13 cellular contexts compared by ENCODE assay signal in the genomic region with DNA sequence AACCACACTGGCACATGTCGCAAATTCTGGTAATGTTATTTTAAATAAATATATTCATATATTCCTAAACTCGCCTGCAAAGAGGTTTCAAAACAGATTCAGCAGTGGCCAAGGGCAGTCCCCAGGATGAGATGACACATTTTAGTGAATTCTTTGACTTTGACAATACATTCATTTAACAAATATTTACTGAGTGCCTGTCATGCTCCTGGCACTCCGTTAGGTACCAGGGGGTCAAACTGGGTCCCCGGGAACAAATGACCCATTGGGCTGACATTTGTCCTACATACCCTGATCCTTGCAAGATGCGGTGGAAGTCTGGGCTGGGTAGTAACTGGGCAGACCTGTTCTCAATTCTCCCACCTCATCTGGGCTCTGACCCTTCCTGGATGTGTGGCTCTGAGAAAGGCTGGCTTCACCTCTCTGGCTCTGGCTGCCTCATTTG.
A peak's percentile ranks its signal among the peaks of the same experiment; 100 is the strongest.
DNase-seq lines count a peak whose midpoint lies in the region; ATAC-seq and TF ChIP-seq lines count a peak whose summit lies in the region.
"Had no signal": no experiment of that assay in that cellular context is flagged by ENCODE, and none has a peak within 500 bp of the region (broad histone marks: within the 10 kb centered on the region; RNA-seq: fewer than 3 reads in every experiment).

No MANE protein-coding gene starts in this region.

- H3K4me1 ChIP-seq in PC-9 (replicated peaks; ENCODE audit: insufficient read depth) (peaks cover 67% of the 10 kb centered on the region), mucosa of descending colon (ENCODE audit: low read depth) (no peaks in the 10 kb centered on the region)
- H3K4me1 ChIP-seq: prostate gland had no signal

- H3K79me2 ChIP-seq in PC-9 (ENCODE audit: low read depth) = peaks cover 57% of the 10 kb centered on the region

- peak overlapping the region; percentile 74 for H3K27ac Mint-ChIP-seq in activated naive CD4-positive, alpha-beta T cell treated with anti-CD3 and anti-CD28 coated beads for 36 hours
- peak overlapping the region; percentile 36 for H3K27ac Mint-ChIP-seq in type B pancreatic cell

- peak overlapping the region; percentile 56 for H3K4me2 ChIP-seq in PC-9

- peaks cover 87% of the 10 kb centered on the region for H3K4me1 Mint-ChIP-seq in activated naive CD4-positive, alpha-beta T cell treated with anti-CD3 and anti-CD28 coated beads for 36 hours (ENCODE audit: low read depth)
- peaks cover 45% of the 10 kb centered on the region for H3K4me1 Mint-ChIP-seq in type B pancreatic cell (ENCODE audit: unreplicated experiment)

- CTCF ChIA-PET in activated naive CD4-positive, alpha-beta T cell treated with anti-CD3 and anti-CD28 coated beads for 36 hours (lab: Charles Lee) = no interaction called here
- CTCF ChIA-PET in PC-9 (lab: Charles Lee) = no interaction called here

- H3K27me3 Mint-ChIP-seq in activated naive CD4-positive, alpha-beta T cell treated with anti-CD3 and anti-CD28 coated beads for 36 hours (ENCODE audit: low read depth) = no peaks in the 10 kb centered on the region
- no peaks in the 10 kb centered on the region for H3K27me3 Mint-ChIP-seq in type B pancreatic cell

- H2AFZ ChIP-seq in PC-9 = no peak overlapping the region

- peak; percentile 68 for DNase-seq in activated naive CD4-positive, alpha-beta T cell treated with anti-CD3 and anti-CD28 coated beads for 36 hours
- DNase-seq in activated naive CD4-positive, alpha-beta T cell treated with Interleukin-2 at 50 U/mL for 16 hours = no peak
- DNase-seq in PC-9 = peak; percentile 70 to 98
- no peak for DNase-seq in dorsolateral prefrontal cortex
- no peak for DNase-seq in type B pancreatic cell (ENCODE audit: extremely low spot score, unreplicated experiment)
- DNase-seq in NK-92 treated with Interleukin-12 subunit alpha and Interleukin-12 subunit beta, amount 100 ng/mL, for 24 hours (lab: John Stamatoyannopoulos, UW) = no peak
- DNase-seq in HT-29 (ENCODE audit: low spot score) = no peak
- no peak for DNase-seq in mucosa of descending colon
- DNase-seq: NCI-H146, SHP77, T-helper 2 cell had no signal

- H3K27ac ChIP-seq in PC-9 (peak overlapping the region; percentile 74), dorsolateral prefrontal cortex (peak overlapping the region in 44 of 59 donors; percentile 7 to 89 (median 49))
- H3K27ac ChIP-seq: prostate gland, vagina had no signal

- no peak for ATAC-seq in mucosa of descending colon

- peaks cover 20% of the 10 kb centered on the region for H3F3A ChIP-seq in PC-9 (ENCODE audit: insufficient read depth, low read depth)

- H3K27me3 ChIP-seq in PC-9 (ENCODE audit: insufficient read depth, low read depth) (no peaks in the 10 kb centered on the region), dorsolateral prefrontal cortex (no peaks in the 10 kb centered on the region)
- H3K27me3 ChIP-seq: vagina had no signal

- no TSS peak for BruUV-seq in PC-9 (replicated peaks; lab: Mats Ljungman, UMichigan)

- H3K4me3 Mint-ChIP-seq in activated naive CD4-positive, alpha-beta T cell treated with anti-CD3 and anti-CD28 coated beads for 36 hours = no peak overlapping the region
- H3K4me3 Mint-ChIP-seq in type B pancreatic cell = no peak overlapping the region

- H3K36me3 Mint-ChIP-seq in activated naive CD4-positive, alpha-beta T cell treated with anti-CD3 and anti-CD28 coated beads for 36 hours (ENCODE audit: low read depth) = peaks cover 23% of the 10 kb centered on the region
- peaks cover 15% of the 10 kb centered on the region for H3K36me3 Mint-ChIP-seq in type B pancreatic cell

- intact Hi-C loops in activated naive CD4-positive, alpha-beta T cell treated with anti-CD3 and anti-CD28 coated beads for 36 hours (cut with micrococcal nuclease) = loop anchor here (1.0 kb wide), 1 partner anchor 48 kb away; no protein-coding TSS in a partner anchor
- intact Hi-C loops in PC-9 (cut with micrococcal nuclease; ENCODE audit: unreplicated experiment) = loop anchor here (2.0 to 5.0 kb wide), 3 partner anchors 74 to 198 kb away; a partner anchor contains a TSS
- intact Hi-C loops in dorsolateral prefrontal cortex (cut with DNase I) = no loop called here
- intact Hi-C loops in mucosa of descending colon (cut with DNase I, micrococcal nuclease) = no loop called here

- POLR2A ChIA-PET in PC-9 (lab: Charles Lee; ENCODE audit: unreplicated experiment) = interaction anchor here (0.6 kb wide), 2 partner anchors 25 to 75 kb away, joined by 5 to 6 read pairs; a partner anchor contains a TSS

- H3K4me3 ChIP-seq in PC-9 = peak overlapping the region; percentile 3; the same call in 1 of the 2 replicates
- H3K4me3 ChIP-seq in dorsolateral prefrontal cortex = no peak overlapping the region
- no peak overlapping the region for H3K4me3 ChIP-seq in mucosa of descending colon
- H3K4me3 ChIP-seq: prostate gland, vagina had no signal

- no peaks in the 10 kb centered on the region for H4K20me1 ChIP-seq in PC-9 (ENCODE audit: insufficient read depth)

- H3K9me2 ChIP-seq in PC-9 (ENCODE audit: insufficient read depth) = no peaks in the 10 kb centered on the region

- TF ChIP-seq CTCF in PC-9 (conservative IDR thresholded peaks at IDR 0.05) (no peak), dorsolateral prefrontal cortex (IDR thresholded peaks at IDR 0.05 in 54 of 56, conservative IDR thresholded peaks at IDR 0.05 in 2 of 56; ENCODE audit: low read depth in 1 of 56, partially characterized antibody in 56 of 56) (no peak), type B pancreatic cell (conservative IDR thresholded peaks at IDR 0.05) (no peak), mucosa of descending colon (IDR thresholded peaks at IDR 0.05) (no peak)

- no peaks in the 10 kb centered on the region for H3K9me3 Mint-ChIP-seq in activated naive CD4-positive, alpha-beta T cell treated with anti-CD3 and anti-CD28 coated beads for 36 hours
- H3K9me3 Mint-ChIP-seq in type B pancreatic cell = no peaks in the 10 kb centered on the region

- 0 out of 2 replicates have a peak, but pooled peaks cover 4% of the 10 kb centered on the region for H3K9me3 ChIP-seq in PC-9 (ENCODE audit: insufficient read depth, low read depth)
- H3K9me3 ChIP-seq in mucosa of descending colon = no peaks in the 10 kb centered on the region
- H3K9me3 ChIP-seq: prostate gland, vagina had no signal

- H3K36me3 ChIP-seq in PC-9 (ENCODE audit: low read depth) (peaks cover 11% of the 10 kb centered on the region; the same call in 1 of the 2 replicates), mucosa of descending colon (ENCODE audit: low read depth) (no peaks in the 10 kb centered on the region)
- H3K36me3 ChIP-seq: prostate gland, vagina had no signal

Comparison
In these comparisons a context has a peak if more than half of its experiments do, and no peak if none do; other contexts are left out.
1. DNase-seq: peak in activated naive CD4-positive, alpha-beta T cell treated with anti-CD3 and anti-CD28 coated beads for 36 hours (single experiment) and PC-9 (2 of 2); none in activated naive CD4-positive, alpha-beta T cell treated with Interleukin-2 at 50 U/mL for 16 hours (single experiment), dorsolateral prefrontal cortex (0 of 10), type B pancreatic cell (single experiment), NK-92 treated with Interleukin-12 subunit alpha and Interleukin-12 subunit beta, amount 100 ng/mL, for 24 hours (single experiment), HT-29 (single experiment) and mucosa of descending colon (0 of 3).
2. intact Hi-C loops: an anchor here in activated naive CD4-positive, alpha-beta T cell treated with anti-CD3 and anti-CD28 coated beads for 36 hours (1.0 kb wide) and PC-9 (2.0 to 5.0 kb wide); none called in dorsolateral prefrontal cortex and mucosa of descending colon.